ENCODE assay signal across 36 cellular contexts in the genomic region with DNA sequence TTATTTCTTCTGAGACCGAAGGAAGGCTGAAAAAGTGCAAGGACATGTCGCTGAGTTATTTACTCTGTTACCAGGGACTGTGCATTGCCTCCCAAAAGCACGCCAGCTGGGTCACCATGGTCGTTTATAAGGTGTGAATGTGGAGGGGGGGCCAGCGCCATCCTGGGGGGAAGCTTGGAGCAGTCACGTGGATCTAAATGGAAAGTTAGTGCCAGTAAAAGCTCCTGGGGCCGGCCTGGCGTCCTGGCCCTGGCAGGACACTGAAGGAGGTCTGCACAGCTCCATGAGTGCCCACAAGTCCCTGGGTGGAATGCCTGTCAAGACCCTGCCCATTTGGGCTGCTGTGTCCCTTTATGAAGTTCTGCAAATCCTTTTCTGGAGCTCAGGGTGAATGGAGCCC.
"Had no signal": no experiment of that assay in that cellular context is flagged by ENCODE, and none has a peak within 500 bp of the region (broad histone marks: within the 10 kb centered on the region; RNA-seq: fewer than 3 reads in every experiment).

No MANE protein-coding gene starts in this region.

- H3K36me3 Mint-ChIP-seq: activated naive CD4-positive, alpha-beta T cell treated with anti-CD3 and anti-CD28 coated beads, Interleukin-2, amount 50 U/mL, for 24 hours; activated naive CD8-positive, alpha-beta T cell treated with anti-CD3 and anti-CD28 coated beads for 36 hours; WTC11 had no signal

- H3K36me3 ChIP-seq: adrenal gland, esophagus squamous epithelium, gastroesophageal sphincter, heart right ventricle had no signal

- FAIRE-seq: colon, endometrium, endothelial cell of umbilical vein, TTC549 had no signal

- H3K27me3 ChIP-seq: adrenal gland, body of pancreas had no signal

- H3K4me3 Mint-ChIP-seq: activated CD4-positive, alpha-beta memory T cell treated with anti-CD3 and anti-CD28 coated beads, Interleukin-2, amount 10 ng/mL, durations not matched to agents 7 days and 5 days; activated CD4-positive, alpha-beta T cell treated with anti-CD3 and anti-CD28 coated beads, Interleukin-2, amount 10 ng/mL, durations not matched to agents 7 days and 5 days; activated naive CD4-positive, alpha-beta T cell treated with anti-CD3 and anti-CD28 coated beads for 36 hours; activated naive CD4-positive, alpha-beta T cell treated with anti-CD3 and anti-CD28 coated beads, Interleukin-2, amount 50 U/mL, for 24 hours; activated naive CD8-positive, alpha-beta T cell treated with anti-CD3 and anti-CD28 coated beads for 36 hours; activated naive CD8-positive, alpha-beta T cell treated with anti-CD3 and anti-CD28 coated beads, Interleukin-2, amount 50 U/mL, for 24 hours; activated T-cell treated with anti-CD3 and anti-CD28 coated beads, Interleukin-2, amount 50 U/mL, for 24 hours; activated T-helper 17 cell treated with anti-CD3 and anti-CD28 coated beads, Interleukin-2, amount 50 U/mL, for 72 hours; T-helper 17 cell; WTC11 had no signal

- H3K27ac ChIP-seq: adrenal gland, body of pancreas, epithelial cell of prostate, esophagus squamous epithelium, gastroesophageal sphincter, heart right ventricle, VCaP had no signal

- H3K27ac Mint-ChIP-seq: activated CD4-positive, alpha-beta memory T cell treated with anti-CD3 and anti-CD28 coated beads, Interleukin-2, amount 10 ng/mL, durations not matched to agents 7 days and 5 days; activated CD4-positive, alpha-beta T cell treated with anti-CD3 and anti-CD28 coated beads, Interleukin-2, amount 10 ng/mL, durations not matched to agents 7 days and 5 days; activated naive CD4-positive, alpha-beta T cell treated with anti-CD3 and anti-CD28 coated beads for 36 hours; activated naive CD8-positive, alpha-beta T cell treated with anti-CD3 and anti-CD28 coated beads for 36 hours; activated naive CD8-positive, alpha-beta T cell treated with anti-CD3 and anti-CD28 coated beads, Interleukin-2, amount 50 U/mL, for 24 hours; activated T-cell treated with anti-CD3 and anti-CD28 coated beads, Interleukin-2, amount 50 U/mL, for 24 hours; activated T-helper 17 cell treated with anti-CD3 and anti-CD28 coated beads, Interleukin-2, amount 50 U/mL, for 72 hours; effector memory CD8-positive, alpha-beta T cell; T-helper 17 cell; WTC11 had no signal

- DNase-seq: activated CD4-positive, alpha-beta memory T cell treated with anti-CD3 and anti-CD28 coated beads, Interleukin-2, amount 10 ng/mL, durations not matched to agents 7 days and 5 days; activated CD4-positive, alpha-beta T cell treated with anti-CD3 and anti-CD28 coated beads for 1 hour; activated CD4-positive, alpha-beta T cell treated with anti-CD3 and anti-CD28 coated beads for 4 hours; activated CD4-positive, alpha-beta T cell treated with anti-CD3 and anti-CD28 coated beads, Interleukin-2, amount 10 ng/mL, durations not matched to agents 7 days and 5 days; activated CD4-positive, alpha-beta T cell treated with anti-CD3 and anti-CD28 coated beads, Interleukin-2, amount 50 U/mL, for 4 hours; activated CD8-positive, alpha-beta memory T cell treated with anti-CD3 and anti-CD28 coated beads, Interleukin-2, amount 50 U/mL, for 48 hours; activated effector memory CD4-positive, alpha-beta T cell treated with anti-CD3 and anti-CD28 coated beads, Interleukin-2, amount 50 U/mL, for 16 hours; activated naive CD4-positive, alpha-beta T cell treated with anti-CD3 and anti-CD28 coated beads for 36 hours; activated naive CD8-positive, alpha-beta T cell treated with anti-CD3 and anti-CD28 coated beads for 36 hours; activated naive CD8-positive, alpha-beta T cell treated with anti-CD3 and anti-CD28 coated beads, Interleukin-2, amount 50 U/mL, for 24 hours; activated T-cell treated with anti-CD3 and anti-CD28 coated beads for 4 hours; activated T-cell treated with anti-CD3 and anti-CD28 coated beads, Interleukin-2, amount 50 U/mL, for 24 hours; amygdala; aorta; caudate nucleus; cortex of kidney; effector CD4-positive, alpha-beta T cell; effector memory CD8-positive, alpha-beta T cell; esophagus squamous epithelium; foreskin melanocyte; heart right ventricle; T-helper 1 cell; T-helper 17 cell; T-helper 9 cell had no signal

- ATAC-seq: activated naive CD8-positive, alpha-beta T cell treated with anti-CD3 and anti-CD28 coated beads, Interleukin-2, amount 50 U/mL, for 24 hours; activated T-helper 17 cell treated with anti-CD3 and anti-CD28 coated beads, Interleukin-2, amount 50 U/mL, for 72 hours; body of pancreas; effector memory CD8-positive, alpha-beta T cell; gastroesophageal sphincter; heart right ventricle; T-helper 17 cell had no signal

- H3K4me3 ChIP-seq: adrenal gland, body of pancreas, esophagus squamous epithelium, gastroesophageal sphincter, heart right ventricle had no signal

- H3K4me1 ChIP-seq: adrenal gland, body of pancreas, gastroesophageal sphincter had no signal

- H3K9me3 ChIP-seq: adrenal gland, esophagus squamous epithelium had no signal

- H3K4me1 Mint-ChIP-seq: activated T-helper 17 cell treated with anti-CD3 and anti-CD28 coated beads, Interleukin-2, amount 50 U/mL, for 72 hours; WTC11 had no signal

- H3K9me3 Mint-ChIP-seq: activated CD4-positive, alpha-beta T cell treated with anti-CD3 and anti-CD28 coated beads, Interleukin-2, amount 10 ng/mL, durations not matched to agents 7 days and 5 days; activated naive CD4-positive, alpha-beta T cell treated with anti-CD3 and anti-CD28 coated beads, Interleukin-2, amount 50 U/mL, for 24 hours; activated naive CD8-positive, alpha-beta T cell treated with anti-CD3 and anti-CD28 coated beads for 36 hours; activated T-cell treated with anti-CD3 and anti-CD28 coated beads, Interleukin-2, amount 50 U/mL, for 24 hours; activated T-helper 17 cell treated with anti-CD3 and anti-CD28 coated beads, Interleukin-2, amount 50 U/mL, for 72 hours; effector memory CD8-positive, alpha-beta T cell had no signal
